1 cellular context compared by ENCODE assay signal in the genomic region with DNA sequence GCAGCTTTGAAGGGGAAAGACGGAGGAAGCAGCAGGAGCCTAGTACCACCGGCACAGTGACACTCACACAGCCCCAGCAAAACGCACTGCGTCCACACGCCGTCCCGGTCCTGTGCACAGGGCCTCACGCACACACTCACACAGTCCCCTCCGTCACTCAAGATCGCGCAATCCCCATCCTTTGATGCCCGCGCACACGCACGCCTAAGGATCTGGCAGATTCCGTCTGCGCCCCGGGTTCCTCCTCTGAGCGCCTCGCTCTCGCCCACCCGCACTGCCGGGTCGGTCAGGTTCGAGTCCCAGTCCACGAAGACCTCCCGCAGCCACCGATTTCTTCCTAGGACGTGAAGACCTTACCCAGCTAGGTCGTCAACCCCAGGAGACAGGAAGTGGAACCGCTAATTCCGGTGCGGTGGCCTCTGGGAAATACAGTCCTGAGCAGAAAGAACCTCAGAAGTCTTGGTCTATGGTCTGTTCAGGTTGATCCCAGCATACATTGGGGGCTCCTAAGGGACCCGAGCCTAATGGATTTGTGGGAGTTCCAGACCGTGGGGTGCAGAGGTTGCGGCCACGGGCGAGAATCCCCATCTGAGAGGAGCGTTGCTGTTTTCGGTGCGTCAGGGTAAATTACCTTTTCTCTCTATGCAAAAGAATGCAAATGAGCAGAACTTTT.
TF ChIP-seq lines count a peak whose summit lies in the region.

A gene (minus strand): TSS at position 400 of the 673 bp plus-strand sequence. CDS start 5,899 bp downstream, outside the sequence.

TF ChIP-seq in H1, 55 proteins besides CTCF, POLR2A, EP300 and RAD21:
- TF ChIP-seq EGR1 (IDR thresholded peaks at IDR 0.05; ENCODE audit: borderline replicate concordance, low read depth, low read length) (no peak), SAP30 (IDR thresholded peaks at IDR 0.05; ENCODE audit: insufficient read depth, insufficient replicate concordance, low read length) (peak; percentile 66), KDM4A (IDR thresholded peaks at IDR 0.05; ENCODE audit: low read depth, low read length, severe bottlenecking) (peak; percentile 98), BCL11A (IDR thresholded peaks at IDR 0.05; ENCODE audit: low read depth in 2 of 2, low read length in 2 of 2) (no peak), RFX5 (IDR thresholded peaks at IDR 0.05; ENCODE audit: borderline replicate concordance, low read depth, low read length) (no peak), JUND (IDR thresholded peaks at IDR 0.05; ENCODE audit: low read length) (no peak), TCF12 (IDR thresholded peaks at IDR 0.05; ENCODE audit: low read depth, low read length) (no peak), HDAC2 (IDR thresholded peaks at IDR 0.05; ENCODE audit: borderline replicate concordance in 1 of 2, low read depth in 2 of 2, low read length in 2 of 2) (peak in 1 of 2 experiments; percentile 56; a peak in 1 of 4 replicates), SIX5 (IDR thresholded peaks at IDR 0.05; ENCODE audit: low read depth, low read length) (no peak), YY1 (IDR thresholded peaks at IDR 0.05; ENCODE audit: low read depth, low read length) (no peak), SIN3A (conservative IDR thresholded peaks at IDR 0.05 in 1 of 2, IDR thresholded peaks at IDR 0.05 in 1 of 2; ENCODE audit: low read depth in 1 of 2, low read length in 2 of 2) (peak in 1 of 2 experiments; percentile 67; a peak in 1 of 4 replicates), GTF2F1 (IDR thresholded peaks at IDR 0.05; ENCODE audit: borderline replicate concordance, low read depth, low read length) (peak; percentile 59; the same call in 1 of the 2 replicates), BRCA1 (IDR thresholded peaks at IDR 0.05; ENCODE audit: low read depth, low read length) (no peak), SUZ12 (IDR thresholded peaks at IDR 0.05; ENCODE audit: low read length) (no peak), SP2 (IDR thresholded peaks at IDR 0.05; ENCODE audit: low read length) (no peak), PHF8 (conservative IDR thresholded peaks at IDR 0.05; ENCODE audit: low read depth, low read length) (peak; percentile 68), NANOG (IDR thresholded peaks at IDR 0.05; ENCODE audit: insufficient read depth, low read depth, low read length, poor library complexity, severe bottlenecking) (no peak), ASH2L (IDR thresholded peaks at IDR 0.05; ENCODE audit: low read length) (peak; percentile 75), CEBPB (IDR thresholded peaks at IDR 0.05; ENCODE audit: low read depth, low read length) (no peak), RNF2 (IDR thresholded peaks at IDR 0.05; ENCODE audit: borderline replicate concordance, low read depth, low read length, missing control alignments, poor library complexity, severe bottlenecking) (no peak), CREB1 (IDR thresholded peaks at IDR 0.05) (0 out of 2 replicates have a peak, but pooled peaks have one; percentile 19), POLR2AphosphoS5 (IDR thresholded peaks at IDR 0.05; ENCODE audit: low read depth, low read length) (no peak), TEAD4 (IDR thresholded peaks at IDR 0.05; ENCODE audit: low read depth, low read length) (no peak), RBBP5 (IDR thresholded peaks at IDR 0.05; ENCODE audit: borderline replicate concordance, low read depth, low read length) (peak; percentile 45; the same call in 1 of the 2 replicates), KDM5A (IDR thresholded peaks at IDR 0.05; ENCODE audit: low read length) (no peak), POU5F1 (IDR thresholded peaks at IDR 0.05; ENCODE audit: low read depth, low read length) (no peak), SP1 (IDR thresholded peaks at IDR 0.05; ENCODE audit: low read depth, low read length) (no peak), TAF7 (optimal IDR thresholded peaks at IDR 0.05; ENCODE audit: borderline replicate concordance, low read depth, low read length) (no peak), RXRA (IDR thresholded peaks at IDR 0.05; ENCODE audit: insufficient read depth, low read depth, low read length) (no peak), SP4 (IDR thresholded peaks at IDR 0.05; ENCODE audit: low read length) (no peak), KDM1A (IDR thresholded peaks at IDR 0.05; ENCODE audit: borderline replicate concordance, low read length) (no peak), GABPA (IDR thresholded peaks at IDR 0.05; ENCODE audit: borderline replicate concordance, insufficient read depth, low read length) (peak; percentile 75; the same call in 1 of the 2 replicates), BACH1 (IDR thresholded peaks at IDR 0.05; ENCODE audit: low read length) (peak; percentile 18; the same call in 1 of the 2 replicates), NRF1 (IDR thresholded peaks at IDR 0.05; ENCODE audit: low read depth, low read length) (no peak), TAF1 (IDR thresholded peaks at IDR 0.05; ENCODE audit: low read depth, low read length) (peak; percentile 35; the same call in 1 of the 2 replicates), EZH2 (IDR thresholded peaks at IDR 0.05; ENCODE audit: low read depth, low read length, severe bottlenecking) (peak; percentile 17), CHD1 (IDR thresholded peaks at IDR 0.05; ENCODE audit: low read depth, low read length) (no peak), JUN (IDR thresholded peaks at IDR 0.05; ENCODE audit: low read depth, low read length) (no peak)
- TF ChIP-seq, protein P1, sequence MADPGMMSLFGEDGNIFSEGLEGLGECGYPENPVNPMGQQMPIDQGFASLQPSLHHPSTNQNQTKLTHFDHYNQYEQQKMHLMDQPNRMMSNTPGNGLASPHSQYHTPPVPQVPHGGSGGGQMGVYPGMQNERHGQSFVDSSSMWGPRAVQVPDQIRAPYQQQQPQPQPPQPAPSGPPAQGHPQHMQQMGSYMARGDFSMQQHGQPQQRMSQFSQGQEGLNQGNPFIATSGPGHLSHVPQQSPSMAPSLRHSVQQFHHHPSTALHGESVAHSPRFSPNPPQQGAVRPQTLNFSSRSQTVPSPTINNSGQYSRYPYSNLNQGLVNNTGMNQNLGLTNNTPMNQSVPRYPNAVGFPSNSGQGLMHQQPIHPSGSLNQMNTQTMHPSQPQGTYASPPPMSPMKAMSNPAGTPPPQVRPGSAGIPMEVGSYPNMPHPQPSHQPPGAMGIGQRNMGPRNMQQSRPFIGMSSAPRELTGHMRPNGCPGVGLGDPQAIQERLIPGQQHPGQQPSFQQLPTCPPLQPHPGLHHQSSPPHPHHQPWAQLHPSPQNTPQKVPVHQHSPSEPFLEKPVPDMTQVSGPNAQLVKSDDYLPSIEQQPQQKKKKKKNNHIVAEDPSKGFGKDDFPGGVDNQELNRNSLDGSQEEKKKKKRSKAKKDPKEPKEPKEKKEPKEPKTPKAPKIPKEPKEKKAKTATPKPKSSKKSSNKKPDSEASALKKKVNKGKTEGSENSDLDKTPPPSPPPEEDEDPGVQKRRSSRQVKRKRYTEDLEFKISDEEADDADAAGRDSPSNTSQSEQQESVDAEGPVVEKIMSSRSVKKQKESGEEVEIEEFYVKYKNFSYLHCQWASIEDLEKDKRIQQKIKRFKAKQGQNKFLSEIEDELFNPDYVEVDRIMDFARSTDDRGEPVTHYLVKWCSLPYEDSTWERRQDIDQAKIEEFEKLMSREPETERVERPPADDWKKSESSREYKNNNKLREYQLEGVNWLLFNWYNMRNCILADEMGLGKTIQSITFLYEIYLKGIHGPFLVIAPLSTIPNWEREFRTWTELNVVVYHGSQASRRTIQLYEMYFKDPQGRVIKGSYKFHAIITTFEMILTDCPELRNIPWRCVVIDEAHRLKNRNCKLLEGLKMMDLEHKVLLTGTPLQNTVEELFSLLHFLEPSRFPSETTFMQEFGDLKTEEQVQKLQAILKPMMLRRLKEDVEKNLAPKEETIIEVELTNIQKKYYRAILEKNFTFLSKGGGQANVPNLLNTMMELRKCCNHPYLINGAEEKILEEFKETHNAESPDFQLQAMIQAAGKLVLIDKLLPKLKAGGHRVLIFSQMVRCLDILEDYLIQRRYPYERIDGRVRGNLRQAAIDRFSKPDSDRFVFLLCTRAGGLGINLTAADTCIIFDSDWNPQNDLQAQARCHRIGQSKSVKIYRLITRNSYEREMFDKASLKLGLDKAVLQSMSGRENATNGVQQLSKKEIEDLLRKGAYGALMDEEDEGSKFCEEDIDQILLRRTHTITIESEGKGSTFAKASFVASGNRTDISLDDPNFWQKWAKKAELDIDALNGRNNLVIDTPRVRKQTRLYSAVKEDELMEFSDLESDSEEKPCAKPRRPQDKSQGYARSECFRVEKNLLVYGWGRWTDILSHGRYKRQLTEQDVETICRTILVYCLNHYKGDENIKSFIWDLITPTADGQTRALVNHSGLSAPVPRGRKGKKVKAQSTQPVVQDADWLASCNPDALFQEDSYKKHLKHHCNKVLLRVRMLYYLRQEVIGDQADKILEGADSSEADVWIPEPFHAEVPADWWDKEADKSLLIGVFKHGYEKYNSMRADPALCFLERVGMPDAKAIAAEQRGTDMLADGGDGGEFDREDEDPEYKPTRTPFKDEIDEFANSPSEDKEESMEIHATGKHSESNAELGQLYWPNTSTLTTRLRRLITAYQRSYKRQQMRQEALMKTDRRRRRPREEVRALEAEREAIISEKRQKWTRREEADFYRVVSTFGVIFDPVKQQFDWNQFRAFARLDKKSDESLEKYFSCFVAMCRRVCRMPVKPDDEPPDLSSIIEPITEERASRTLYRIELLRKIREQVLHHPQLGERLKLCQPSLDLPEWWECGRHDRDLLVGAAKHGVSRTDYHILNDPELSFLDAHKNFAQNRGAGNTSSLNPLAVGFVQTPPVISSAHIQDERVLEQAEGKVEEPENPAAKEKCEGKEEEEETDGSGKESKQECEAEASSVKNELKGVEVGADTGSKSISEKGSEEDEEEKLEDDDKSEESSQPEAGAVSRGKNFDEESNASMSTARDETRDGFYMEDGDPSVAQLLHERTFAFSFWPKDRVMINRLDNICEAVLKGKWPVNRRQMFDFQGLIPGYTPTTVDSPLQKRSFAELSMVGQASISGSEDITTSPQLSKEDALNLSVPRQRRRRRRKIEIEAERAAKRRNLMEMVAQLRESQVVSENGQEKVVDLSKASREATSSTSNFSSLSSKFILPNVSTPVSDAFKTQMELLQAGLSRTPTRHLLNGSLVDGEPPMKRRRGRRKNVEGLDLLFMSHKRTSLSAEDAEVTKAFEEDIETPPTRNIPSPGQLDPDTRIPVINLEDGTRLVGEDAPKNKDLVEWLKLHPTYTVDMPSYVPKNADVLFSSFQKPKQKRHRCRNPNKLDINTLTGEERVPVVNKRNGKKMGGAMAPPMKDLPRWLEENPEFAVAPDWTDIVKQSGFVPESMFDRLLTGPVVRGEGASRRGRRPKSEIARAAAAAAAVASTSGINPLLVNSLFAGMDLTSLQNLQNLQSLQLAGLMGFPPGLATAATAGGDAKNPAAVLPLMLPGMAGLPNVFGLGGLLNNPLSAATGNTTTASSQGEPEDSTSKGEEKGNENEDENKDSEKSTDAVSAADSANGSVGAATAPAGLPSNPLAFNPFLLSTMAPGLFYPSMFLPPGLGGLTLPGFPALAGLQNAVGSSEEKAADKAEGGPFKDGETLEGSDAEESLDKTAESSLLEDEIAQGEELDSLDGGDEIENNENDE (IDR thresholded peaks at IDR 0.05; ENCODE audit: insufficient replicate concordance, low read length) = no peak
- TF ChIP-seq, protein P2, sequence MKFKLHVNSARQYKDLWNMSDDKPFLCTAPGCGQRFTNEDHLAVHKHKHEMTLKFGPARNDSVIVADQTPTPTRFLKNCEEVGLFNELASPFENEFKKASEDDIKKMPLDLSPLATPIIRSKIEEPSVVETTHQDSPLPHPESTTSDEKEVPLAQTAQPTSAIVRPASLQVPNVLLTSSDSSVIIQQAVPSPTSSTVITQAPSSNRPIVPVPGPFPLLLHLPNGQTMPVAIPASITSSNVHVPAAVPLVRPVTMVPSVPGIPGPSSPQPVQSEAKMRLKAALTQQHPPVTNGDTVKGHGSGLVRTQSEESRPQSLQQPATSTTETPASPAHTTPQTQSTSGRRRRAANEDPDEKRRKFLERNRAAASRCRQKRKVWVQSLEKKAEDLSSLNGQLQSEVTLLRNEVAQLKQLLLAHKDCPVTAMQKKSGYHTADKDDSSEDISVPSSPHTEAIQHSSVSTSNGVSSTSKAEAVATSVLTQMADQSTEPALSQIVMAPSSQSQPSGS (IDR thresholded peaks at IDR 0.05; ENCODE audit: low read length) = no peak
- TF ChIP-seq, protein P3, sequence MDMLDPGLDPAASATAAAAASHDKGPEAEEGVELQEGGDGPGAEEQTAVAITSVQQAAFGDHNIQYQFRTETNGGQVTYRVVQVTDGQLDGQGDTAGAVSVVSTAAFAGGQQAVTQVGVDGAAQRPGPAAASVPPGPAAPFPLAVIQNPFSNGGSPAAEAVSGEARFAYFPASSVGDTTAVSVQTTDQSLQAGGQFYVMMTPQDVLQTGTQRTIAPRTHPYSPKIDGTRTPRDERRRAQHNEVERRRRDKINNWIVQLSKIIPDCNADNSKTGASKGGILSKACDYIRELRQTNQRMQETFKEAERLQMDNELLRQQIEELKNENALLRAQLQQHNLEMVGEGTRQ (IDR thresholded peaks at IDR 0.05; ENCODE audit: low read length) = no peak
- TF ChIP-seq, protein P4, sequence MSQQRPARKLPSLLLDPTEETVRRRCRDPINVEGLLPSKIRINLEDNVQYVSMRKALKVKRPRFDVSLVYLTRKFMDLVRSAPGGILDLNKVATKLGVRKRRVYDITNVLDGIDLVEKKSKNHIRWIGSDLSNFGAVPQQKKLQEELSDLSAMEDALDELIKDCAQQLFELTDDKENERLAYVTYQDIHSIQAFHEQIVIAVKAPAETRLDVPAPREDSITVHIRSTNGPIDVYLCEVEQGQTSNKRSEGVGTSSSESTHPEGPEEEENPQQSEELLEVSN (IDR thresholded peaks at IDR 0.05) = no peak; the same call in 1 of the 2 replicates
